Comparison of ENCODE assay signal across 1 cellular context in the genomic region with DNA sequence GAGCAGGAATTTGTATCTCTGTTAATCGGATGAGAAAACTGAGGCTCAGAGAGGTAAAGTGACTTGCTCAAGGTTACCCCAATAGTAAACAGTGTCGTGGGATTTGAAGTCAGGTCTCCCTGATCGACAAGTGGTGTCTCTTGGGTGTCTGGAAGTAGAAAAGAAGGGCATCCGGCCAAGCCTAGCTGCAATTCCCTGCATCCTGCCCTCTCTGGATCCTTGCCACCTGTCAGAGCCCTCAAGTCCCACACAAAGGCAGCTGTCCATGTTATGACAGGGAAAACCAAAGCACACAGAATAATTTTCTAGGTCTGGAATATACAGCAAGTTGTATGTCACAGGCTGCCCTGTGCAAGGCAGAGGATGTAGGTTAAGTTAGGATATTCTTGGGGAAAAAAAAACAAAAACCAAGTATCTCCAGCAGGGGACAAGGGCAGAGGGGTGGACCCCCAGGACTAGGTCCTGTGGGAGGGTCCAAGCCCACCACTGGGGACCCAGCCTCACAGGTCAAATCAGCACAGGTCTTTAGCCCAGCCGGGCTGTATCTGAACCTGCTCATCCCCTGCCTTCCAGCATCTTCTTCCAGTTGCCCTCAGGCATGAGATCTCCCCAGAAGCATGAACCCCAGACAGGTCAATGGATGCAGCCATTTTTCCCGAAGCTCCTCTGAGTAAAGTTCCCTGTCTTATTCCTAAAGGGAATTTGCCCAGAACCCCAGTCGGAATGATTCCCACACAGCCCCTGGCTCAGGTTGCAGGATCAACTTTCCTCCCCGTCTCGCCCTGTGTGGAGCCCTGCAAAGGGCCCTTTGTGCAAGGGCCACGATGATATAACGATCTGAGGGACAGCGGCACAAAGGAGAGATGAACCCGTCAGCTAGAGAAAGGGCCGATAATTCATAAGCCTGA.
TF ChIP-seq lines count a peak whose summit lies in the region.

No MANE protein-coding gene starts in this region.

TF ChIP-seq in WTC11, 78 proteins besides CTCF, POLR2A, EP300 and RAD21 (continued from another document):
- TF ChIP-seq E2F1 (CRISPR knock-in tag; IDR thresholded peaks at IDR 0.05) (no peak), NR2C2 (CRISPR knock-in tag; IDR thresholded peaks at IDR 0.05) (no peak), RORB (CRISPR knock-in tag; IDR thresholded peaks at IDR 0.05) (no peak), OVOL2 (CRISPR knock-in tag; IDR thresholded peaks at IDR 0.05; ENCODE audit: borderline replicate concordance) (no peak), ZNF138 (CRISPR knock-in tag; conservative IDR thresholded peaks at IDR 0.05) (no peak), TEAD1 (CRISPR knock-in tag; IDR thresholded peaks at IDR 0.05) (no peak), ATF6 (CRISPR knock-in tag; IDR thresholded peaks at IDR 0.05) (no peak), MXD4 (CRISPR knock-in tag; IDR thresholded peaks at IDR 0.05; ENCODE audit: borderline replicate concordance) (no peak), FOXP1 (CRISPR knock-in tag; IDR thresholded peaks at IDR 0.05; ENCODE audit: borderline replicate concordance) (no peak), HMGXB4 (CRISPR knock-in tag; IDR thresholded peaks at IDR 0.05) (no peak), CREB1 (CRISPR knock-in tag; IDR thresholded peaks at IDR 0.05) (no peak), TCF7 (CRISPR knock-in tag; IDR thresholded peaks at IDR 0.05; ENCODE audit: low read depth) (no peak), FOXK1 (CRISPR knock-in tag; IDR thresholded peaks at IDR 0.05) (no peak), SP1 (CRISPR knock-in tag; conservative IDR thresholded peaks at IDR 0.05) (no peak), JAZF1 (CRISPR knock-in tag; IDR thresholded peaks at IDR 0.05) (no peak)
- TF ChIP-seq, protein P1, sequence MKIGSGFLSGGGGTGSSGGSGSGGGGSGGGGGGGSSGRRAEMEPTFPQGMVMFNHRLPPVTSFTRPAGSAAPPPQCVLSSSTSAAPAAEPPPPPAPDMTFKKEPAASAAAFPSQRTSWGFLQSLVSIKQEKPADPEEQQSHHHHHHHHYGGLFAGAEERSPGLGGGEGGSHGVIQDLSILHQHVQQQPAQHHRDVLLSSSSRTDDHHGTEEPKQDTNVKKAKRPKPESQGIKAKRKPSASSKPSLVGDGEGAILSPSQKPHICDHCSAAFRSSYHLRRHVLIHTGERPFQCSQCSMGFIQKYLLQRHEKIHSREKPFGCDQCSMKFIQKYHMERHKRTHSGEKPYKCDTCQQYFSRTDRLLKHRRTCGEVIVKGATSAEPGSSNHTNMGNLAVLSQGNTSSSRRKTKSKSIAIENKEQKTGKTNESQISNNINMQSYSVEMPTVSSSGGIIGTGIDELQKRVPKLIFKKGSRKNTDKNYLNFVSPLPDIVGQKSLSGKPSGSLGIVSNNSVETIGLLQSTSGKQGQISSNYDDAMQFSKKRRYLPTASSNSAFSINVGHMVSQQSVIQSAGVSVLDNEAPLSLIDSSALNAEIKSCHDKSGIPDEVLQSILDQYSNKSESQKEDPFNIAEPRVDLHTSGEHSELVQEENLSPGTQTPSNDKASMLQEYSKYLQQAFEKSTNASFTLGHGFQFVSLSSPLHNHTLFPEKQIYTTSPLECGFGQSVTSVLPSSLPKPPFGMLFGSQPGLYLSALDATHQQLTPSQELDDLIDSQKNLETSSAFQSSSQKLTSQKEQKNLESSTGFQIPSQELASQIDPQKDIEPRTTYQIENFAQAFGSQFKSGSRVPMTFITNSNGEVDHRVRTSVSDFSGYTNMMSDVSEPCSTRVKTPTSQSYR (CRISPR knock-in tag; IDR thresholded peaks at IDR 0.05): no peak
- TF ChIP-seq, protein P2, sequence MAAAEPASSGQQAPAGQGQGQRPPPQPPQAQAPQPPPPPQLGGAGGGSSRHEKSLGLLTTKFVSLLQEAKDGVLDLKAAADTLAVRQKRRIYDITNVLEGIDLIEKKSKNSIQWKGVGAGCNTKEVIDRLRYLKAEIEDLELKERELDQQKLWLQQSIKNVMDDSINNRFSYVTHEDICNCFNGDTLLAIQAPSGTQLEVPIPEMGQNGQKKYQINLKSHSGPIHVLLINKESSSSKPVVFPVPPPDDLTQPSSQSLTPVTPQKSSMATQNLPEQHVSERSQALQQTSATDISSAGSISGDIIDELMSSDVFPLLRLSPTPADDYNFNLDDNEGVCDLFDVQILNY (CRISPR knock-in tag; IDR thresholded peaks at IDR 0.05): no peak
TF ChIP-seq in WTC11: peak in this region for 0.
